ENCODE assay signal across 32 cellular contexts in genomic region chr1:170176772-170177171, GRCh38. TPM values are rescaled to one million over a fixed set of nuclear protein-coding genes. Genes with fewer than 3 reads are reported as not detected.
"Had no signal": no experiment of that assay in that cellular context is flagged by ENCODE, and none has a peak within 500 bp of the region (broad histone marks: within the 10 kb centered on the region; RNA-seq: fewer than 3 reads in every experiment).

No MANE protein-coding gene starts in this region.

- ATAC-seq: effector memory CD8-positive, alpha-beta T cell; esophagus mucosa; gastrocnemius medialis; heart right ventricle; left cardiac atrium; left lung; left ventricle myocardium superior; lower lobe of right lung; mucosa of descending colon; naive thymus-derived CD8-positive, alpha-beta T cell had no signal

- H3K27ac Mint-ChIP-seq: dendritic cell treated with granulocyte-macrophage colony-stimulating factor and Interleukin-4, amounts not matched to agents 40 ng/mL and 50 ng/mL, for 4 days; effector memory CD8-positive, alpha-beta T cell; endodermal cell; mesothelial cell of epicardium; naive B cell; naive thymus-derived CD8-positive, alpha-beta T cell had no signal

- H3K27me3 ChIP-seq: esophagus squamous epithelium, gastrocnemius medialis, heart right ventricle, left lung had no signal

- H3K27me3 Mint-ChIP-seq: dendritic cell treated with granulocyte-macrophage colony-stimulating factor and Interleukin-4, amounts not matched to agents 40 ng/mL and 50 ng/mL, for 4 days had no signal

- H3K4me1 Mint-ChIP-seq: endodermal cell; naive B cell; naive thymus-derived CD8-positive, alpha-beta T cell had no signal

- H3K27ac ChIP-seq: epithelial cell of prostate, esophagus squamous epithelium, gastrocnemius medialis, heart right ventricle, left lung, lower lobe of right lung had no signal

- H3K36me3 ChIP-seq: esophagus squamous epithelium, gastrocnemius medialis, heart right ventricle, left lung, lower lobe of right lung had no signal

- H3K9me3 ChIP-seq: esophagus squamous epithelium, gastrocnemius medialis, left lung, lower lobe of right lung, mucosa of descending colon had no signal

- H3K4me1 ChIP-seq: esophagus squamous epithelium, gastrocnemius medialis, heart right ventricle, left lung, lower lobe of right lung had no signal

- DNase-seq: cortex of kidney; effector CD8-positive, alpha-beta T cell; effector memory CD8-positive, alpha-beta T cell; endodermal cell; erythroblast; esophagus squamous epithelium; foreskin fibroblast; foreskin melanocyte; gastrocnemius medialis; glutamatergic neuron; head of caudate nucleus; heart right ventricle; hippocampal formation; left cardiac atrium; left lung; left ventricle myocardium superior; lower lobe of right lung; mesenchymal stem cell; mucosa of descending colon; naive B cell; naive thymus-derived CD8-positive, alpha-beta T cell had no signal

- H3K4me3 ChIP-seq: esophagus squamous epithelium, gastrocnemius medialis, heart right ventricle, left lung, lower lobe of right lung, mucosa of descending colon had no signal

- H3K4me3 Mint-ChIP-seq: dendritic cell treated with granulocyte-macrophage colony-stimulating factor and Interleukin-4, amounts not matched to agents 40 ng/mL and 50 ng/mL, for 4 days; effector memory CD8-positive, alpha-beta T cell; endodermal cell; mesothelial cell of epicardium; naive B cell; naive thymus-derived CD8-positive, alpha-beta T cell had no signal

RNA-seq across cellular contexts. Expression of gene NTMT2, which starts 31.0 kb away (rescaled TPM):
- total RNA-seq: dermis microvascular lymphatic vessel endothelial cell; esophagus mucosa; esophagus squamous epithelium; gastrocnemius medialis; glomerular endothelial cell; kidney epithelial cell; left lung; lower leg skin; lower lobe of right lung; lung microvascular endothelial cell; mesenteric fat pad; mesothelial cell of epicardium; mucosa of descending colon; myocyte; naive thymus-derived CD8-positive, alpha-beta T cell had no signal
